In the genomic region with DNA sequence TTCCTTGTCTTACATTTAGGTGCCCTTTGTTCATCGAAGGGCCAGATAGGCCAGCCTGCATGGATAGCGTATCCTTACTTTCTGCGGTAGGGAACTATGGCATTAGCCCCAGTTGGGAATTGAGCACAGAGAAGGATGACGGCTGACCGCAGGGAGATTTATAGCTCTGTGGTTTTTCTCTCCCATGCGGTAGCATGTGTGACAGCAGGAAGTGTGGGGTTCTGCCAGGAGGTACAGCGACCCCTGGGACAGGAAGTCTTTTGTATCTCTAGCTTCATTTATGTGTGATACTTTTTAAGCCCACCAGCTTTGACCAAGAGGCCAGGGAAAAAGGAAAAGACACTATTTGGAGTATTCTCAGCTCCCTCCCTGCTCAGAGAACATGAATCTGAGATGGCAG, we compare ENCODE assay signal across 10 cellular contexts. TPM values are rescaled to one million over a fixed set of nuclear protein-coding genes. Genes with fewer than 3 reads are reported as not detected.
A peak's percentile ranks its signal among the peaks of the same experiment; 100 is the strongest.
DNase-seq lines count a peak whose midpoint lies in the region; ATAC-seq and TF ChIP-seq lines count a peak whose summit lies in the region.
"Had no signal": no experiment of that assay in that cellular context is flagged by ENCODE, and none has a peak within 500 bp of the region (broad histone marks: within the 10 kb centered on the region; RNA-seq: fewer than 3 reads in every experiment).

No MANE protein-coding gene starts in this region.

- no peaks in the 10 kb centered on the region for H3K9me3 Mint-ChIP-seq in activated naive CD8-positive, alpha-beta T cell (ENCODE audit: low read depth)
- H3K9me3 Mint-ChIP-seq in naive thymus-derived CD8-positive, alpha-beta T cell = peaks cover 0 to 3% (median 0%) of the 10 kb centered on the region in 9 donors

- POLR2A ChIA-PET in naive thymus-derived CD8-positive, alpha-beta T cell (lab: Charles Lee) = interaction anchor here (1.0 to 1.5 kb wide), 3 partner anchors 14 to 45 kb away, joined by 3 to 7 read pairs (median 3); no protein-coding TSS in a partner anchor

- no peak for TF ChIP-seq POLR2A in NB4 (IDR thresholded peaks at IDR 0.05; ENCODE audit: extremely low read depth, insufficient read length)
- TF ChIP-seq POLR2A in lower leg skin (IDR thresholded peaks at IDR 0.05) = no peak

- H3K4me1 Mint-ChIP-seq in activated naive CD8-positive, alpha-beta T cell (ENCODE audit: low read depth) = peaks cover 40% of the 10 kb centered on the region
- H3K4me1 Mint-ChIP-seq in naive thymus-derived CD8-positive, alpha-beta T cell = peaks cover 24 to 65% (median 44%) of the 10 kb centered on the region in 4 donors

- no peaks in the 10 kb centered on the region for H3K27me3 Mint-ChIP-seq in activated naive CD8-positive, alpha-beta T cell
- H3K27me3 Mint-ChIP-seq in naive thymus-derived CD8-positive, alpha-beta T cell = no peaks in the 10 kb centered on the region

- peak; percentile 20 for TF ChIP-seq CTCF in NB4 (IDR thresholded peaks at IDR 0.05; ENCODE audit: low read depth, low read length)
- TF ChIP-seq CTCF in lower leg skin (IDR thresholded peaks at IDR 0.05) = no peak

- intact Hi-C loops in lower leg skin (cut with DNase I; ENCODE audit: low total_unique reads) = loop anchor here (2.0 kb wide), 1 partner anchor 29 kb away; no protein-coding TSS in a partner anchor

- H3K4me3 ChIP-seq in NB4 (ENCODE audit: low read depth, low read length) (peak overlapping the region; percentile 36), lower leg skin (ENCODE audit: low read depth, poor library complexity, severe bottlenecking) (no peak overlapping the region)

- WGBS in lower leg skin, 2 donors = 31 to 57% methylated on average over 4 to 7 of the region's 7 CpGs

- peak; percentile 37 to 69 for ATAC-seq in naive thymus-derived CD8-positive, alpha-beta T cell
- ATAC-seq: Right ventricle myocardium inferior had no signal

- peak overlapping the region; percentile 61 for H3K4me3 Mint-ChIP-seq in activated naive CD8-positive, alpha-beta T cell
- H3K4me3 Mint-ChIP-seq in naive thymus-derived CD8-positive, alpha-beta T cell = peak overlapping the region; percentile 41 to 86 (median 76)

- H3K27ac Mint-ChIP-seq in activated naive CD8-positive, alpha-beta T cell = peak overlapping the region; percentile 83
- peak overlapping the region; percentile 83 to 93 (median 87) for H3K27ac Mint-ChIP-seq in naive thymus-derived CD8-positive, alpha-beta T cell

- peak; percentile 92 for DNase-seq in GDM1 (lab: John Stamatoyannopoulos, UW)
- peak; percentile 84 for DNase-seq in NB4 (ENCODE audit: low read depth)
- DNase-seq in naive thymus-derived CD8-positive, alpha-beta T cell = peak in 7 of 10 donors; percentile 12 to 62 (median 27)
- DNase-seq in lower leg skin (ENCODE audit: low spot score in 2 of 2) = no peak
- DNase-seq in SW 1271 (lab: John Stamatoyannopoulos, UW) = no peak
- no peak for DNase-seq in amniotic stem cell (lab: John Stamatoyannopoulos, UW)
- DNase-seq in OCI-M2 (lab: John Stamatoyannopoulos, UW; ENCODE audit: unreplicated experiment) = no peak

- no peaks in the 10 kb centered on the region for H3K36me3 Mint-ChIP-seq in activated naive CD8-positive, alpha-beta T cell
- peaks cover 0 to 4% (median 1%) of the 10 kb centered on the region in 3 donors for H3K36me3 Mint-ChIP-seq in naive thymus-derived CD8-positive, alpha-beta T cell

RNA-seq across cellular contexts. Expression of gene GAB3, which starts 33.1 kb away (rescaled TPM):
- total RNA-seq in naive thymus-derived CD8-positive, alpha-beta T cell = 1 to 10 TPM; 9.9 to 10.0 TPM
- polyA plus RNA-seq in naive thymus-derived CD8-positive, alpha-beta T cell = 1 to 10 TPM in 2 of 3 donors, under 1 TPM in 1; 0.77 to 5.2 (median 1.2) TPM
- 1 to 10 TPM in 3 of 4 donors, under 1 TPM in 1; 0.30 to 1.8 (median 1.4) TPM for total RNA-seq in lower leg skin
- total RNA-seq: epithelial cell of proximal tubule had no signal

RNA-seq across cellular contexts. Expression of gene DKC1, which starts 44.8 kb away (rescaled TPM):
- total RNA-seq in naive thymus-derived CD8-positive, alpha-beta T cell = 10 to 100 TPM; 74.7 to 93.7 TPM
- polyA plus RNA-seq in naive thymus-derived CD8-positive, alpha-beta T cell = 10 to 100 TPM; 38.6 to 56.5 (median 44.2) TPM
- total RNA-seq in lower leg skin = 10 to 100 TPM; 25.8 to 33.9 (median 29.3) TPM

Comparison
In these comparisons a context has a peak if more than half of its experiments do, and no peak if none do; other contexts are left out.
1. DNase-seq: peak in GDM1 (single experiment), NB4 (single experiment) and naive thymus-derived CD8-positive, alpha-beta T cell (7 of 10); none in lower leg skin (0 of 2), SW 1271 (0 of 2), amniotic stem cell (single experiment) and OCI-M2 (single experiment).